ENCODE assay signal across 16 cellular contexts in the genomic region with DNA sequence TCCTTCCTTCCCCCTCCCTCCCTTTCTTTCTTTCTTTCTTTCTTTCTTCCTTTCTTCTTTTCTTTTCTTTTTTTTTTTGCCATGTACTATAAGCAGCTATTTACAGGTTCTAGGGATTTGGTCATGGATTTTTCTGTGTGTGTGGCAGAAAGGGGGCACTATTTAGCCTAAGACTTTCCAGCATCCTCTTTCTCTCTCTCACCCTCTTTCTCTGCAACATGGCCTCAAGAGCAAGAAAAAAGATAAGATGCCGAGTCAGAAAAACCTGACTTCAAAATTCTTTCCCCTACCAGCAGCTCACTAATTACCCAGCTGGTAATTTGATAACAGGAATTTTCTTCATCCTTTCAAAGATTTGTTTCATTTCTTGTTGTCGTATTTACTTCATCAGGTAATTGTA.
DNase-seq lines count a peak whose midpoint lies in the region; ATAC-seq and TF ChIP-seq lines count a peak whose summit lies in the region.
"Had no signal": no experiment of that assay in that cellular context is flagged by ENCODE, and none has a peak within 500 bp of the region (broad histone marks: within the 10 kb centered on the region; RNA-seq: fewer than 3 reads in every experiment).

No MANE protein-coding gene starts in this region.

- no peaks in the 10 kb centered on the region for H3K36me3 ChIP-seq in left ventricle myocardium inferior
- H3K36me3 ChIP-seq in heart right ventricle, result no peaks in the 10 kb centered on the region
- no peaks in the 10 kb centered on the region for H3K36me3 ChIP-seq in vagina
- H3K36me3 ChIP-seq: left lung, neutrophil had no signal

- POLR2A ChIA-PET in WTC11 (lab: Charles Lee), result no interaction called here

- intact Hi-C loops in left ventricle myocardium inferior (cut with micrococcal nuclease), result no loop called here
- intact Hi-C loops in heart right ventricle (cut with DNase I), result loop anchor here in 1 of 10 donors (10.0 kb wide), 1 partner anchor 460 kb away; the partner anchor contains the start of gene ADAMTS5
- intact Hi-C loops in vagina (cut with DNase I), result no loop called here

- peaks cover 23% of the 10 kb centered on the region for H3K9me3 Mint-ChIP-seq in WTC11

- peaks cover 2% of the 10 kb centered on the region; the same call in 1 of the 2 replicates for H3K36me3 Mint-ChIP-seq in WTC11

- no peaks in the 10 kb centered on the region for H3K27me3 Mint-ChIP-seq in WTC11 (ENCODE audit: low read depth)

- H3K4me1 ChIP-seq in left ventricle myocardium inferior (peaks cover 52% of the 10 kb centered on the region), heart right ventricle (peaks cover 0 to 51% (median 27%) of the 10 kb centered on the region in 9 donors), vagina (peaks cover 33% of the 10 kb centered on the region)
- H3K4me1 ChIP-seq: left lung had no signal

- H3K27ac ChIP-seq in left ventricle myocardium inferior (replicated peaks) (peak overlapping the region; percentile 61), heart right ventricle (peak overlapping the region in 4 of 10 donors; percentile 4 to 41 (median 29)), vagina (peak overlapping the region; percentile 10)
- H3K27ac ChIP-seq: neutrophil had no signal

- TF ChIP-seq POLR2A in vagina (IDR thresholded peaks at IDR 0.05), result no peak

- H3K9me3 ChIP-seq in left ventricle myocardium inferior (replicated peaks) (peaks cover 6% of the 10 kb centered on the region), heart right ventricle (peaks cover 0 to 8% (median 0%) of the 10 kb centered on the region in 11 donors), vagina (no peaks in the 10 kb centered on the region)

- ATAC-seq in heart right ventricle (no peak), WTC11 (peak; percentile 41)
- ATAC-seq: K562, left lung had no signal

- CTCF ChIA-PET in WTC11 (lab: Charles Lee), result interaction anchor here (0.6 to 1.9 kb wide), 7 partner anchors 24 to 914 kb away, joined by 3 to 7 read pairs (median 4); no protein-coding TSS in a partner anchor

- H3K4me3 ChIP-seq in left ventricle myocardium inferior (no peak overlapping the region), heart right ventricle (no peak overlapping the region), vagina (no peak overlapping the region)
- H3K4me3 ChIP-seq: K562, left lung had no signal

- WGBS in heart right ventricle, 2 donors, result 57 to 68% methylated on average over 2 of the region's 2 CpGs

- no peak overlapping the region for H3K27ac Mint-ChIP-seq in WTC11
- H3K27ac Mint-ChIP-seq: T-helper 1 cell treated with Interleukin-12 subunit alpha and Interleukin-12 subunit beta and Interleukin-4 antibody, amounts not matched to agents 30 μg/mL and 1 μg/mL, for 36 hours had no signal

- no peaks in the 10 kb centered on the region for H3K27me3 ChIP-seq in left ventricle myocardium inferior (ENCODE audit: low read depth)
- no peaks in the 10 kb centered on the region for H3K27me3 ChIP-seq in heart right ventricle
- no peaks in the 10 kb centered on the region for H3K27me3 ChIP-seq in vagina
- H3K27me3 ChIP-seq: left lung, neutrophil had no signal

- TF ChIP-seq CTCF in left ventricle myocardium inferior (IDR thresholded peaks at IDR 0.05; ENCODE audit: borderline replicate concordance), result no peak
- TF ChIP-seq CTCF in heart right ventricle (IDR thresholded peaks at IDR 0.05), result no peak
- no peak for TF ChIP-seq CTCF in WTC11 (IDR thresholded peaks at IDR 0.05)
- TF ChIP-seq CTCF in vagina (IDR thresholded peaks at IDR 0.05), result no peak

- DNase-seq in left ventricle myocardium inferior, result no peak
- DNase-seq in heart right ventricle, result no peak
- no peak for DNase-seq in WTC11 (ENCODE audit: low spot score)
- peak; percentile 18 for DNase-seq in globus pallidus (ENCODE audit: low spot score)
- no peak for DNase-seq in vagina (ENCODE audit: extremely low spot score in 2 of 2)
- DNase-seq in NCI-H748 treated with DMSO at 0.1 percent for 48 hours (lab: John Stamatoyannopoulos, UW), result no peak
- DNase-seq in NCI-H187 (lab: John Stamatoyannopoulos, UW), result no peak
- DNase-seq in activated CD4-positive, CD25-positive, alpha-beta regulatory T cell treated with anti-CD3 and anti-CD28 coated beads, Interleukin-2, amount 50 U/mL, for 72 hours, result no peak
- DNase-seq: activated effector memory CD4-positive, alpha-beta T cell treated with anti-CD3 and anti-CD28 coated beads, Interleukin-2, amount 50 U/mL, for 16 hours; cerebellar nuclear complex; left lung; NCI-H2107; stimulated activated CD8-positive, alpha-beta memory T cell treated with anti-CD3 and anti-CD28 coated beads, Interleukin-4, amount 100 ng/mL, for 48 hours had no signal

- peaks cover 26% of the 10 kb centered on the region for H3K4me1 Mint-ChIP-seq in WTC11

- H3K4me3 Mint-ChIP-seq in WTC11, result no peak overlapping the region
- H3K4me3 Mint-ChIP-seq: T-helper 1 cell treated with Interleukin-12 subunit alpha and Interleukin-12 subunit beta and Interleukin-4 antibody, amounts not matched to agents 30 μg/mL and 1 μg/mL, for 36 hours had no signal

TF ChIP-seq in WTC11, 78 proteins besides CTCF, POLR2A, EP300 and RAD21:
- no peak for TF ChIP-seq TP53 (CRISPR knock-in tag; IDR thresholded peaks at IDR 0.05)
- TF ChIP-seq ZNF512 (CRISPR knock-in tag; IDR thresholded peaks at IDR 0.05; ENCODE audit: borderline replicate concordance), result 0 out of 2 replicates have a peak, but pooled peaks have one; percentile 16
